1 cellular context compared by ENCODE assay signal in the genomic region with DNA sequence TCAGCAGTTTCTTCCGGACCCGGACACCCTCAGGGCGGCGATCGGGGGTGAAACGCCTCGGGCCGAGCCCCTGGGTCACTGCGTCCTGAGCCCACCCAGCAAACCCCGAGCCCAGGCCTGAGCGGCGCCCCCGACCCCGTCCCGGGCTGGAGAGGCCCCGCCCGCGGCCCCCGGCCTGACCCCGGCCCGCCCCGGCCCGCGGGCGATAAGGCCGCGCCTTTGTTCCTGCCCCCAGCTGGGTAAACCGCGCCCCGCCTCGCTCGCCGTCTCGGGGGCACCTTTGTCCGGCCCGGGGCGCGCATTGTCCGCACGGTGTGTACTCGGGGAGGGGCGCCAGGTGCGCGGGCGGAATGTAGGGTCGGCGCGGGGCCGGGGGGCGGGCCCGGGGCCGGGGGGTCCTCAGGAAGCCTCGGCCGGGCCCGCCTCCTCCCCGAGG.
A peak's percentile ranks its signal among the peaks of the same experiment; 100 is the strongest.
TF ChIP-seq lines count a peak whose summit lies in the region.

No MANE protein-coding gene starts in this region.

TF ChIP-seq in H1, 55 proteins besides CTCF, POLR2A, EP300 and RAD21 (continued from another document):
- TF ChIP-seq CBX8 (IDR thresholded peaks at IDR 0.05; ENCODE audit: borderline replicate concordance, low read depth, low read length): no peak
- no peak for TF ChIP-seq MAFK (IDR thresholded peaks at IDR 0.05; ENCODE audit: low read depth, low read length)
- TF ChIP-seq SUZ12 (IDR thresholded peaks at IDR 0.05; ENCODE audit: low read length): peak; percentile 91; the same call in 1 of the 2 replicates
- TF ChIP-seq, protein P1, sequence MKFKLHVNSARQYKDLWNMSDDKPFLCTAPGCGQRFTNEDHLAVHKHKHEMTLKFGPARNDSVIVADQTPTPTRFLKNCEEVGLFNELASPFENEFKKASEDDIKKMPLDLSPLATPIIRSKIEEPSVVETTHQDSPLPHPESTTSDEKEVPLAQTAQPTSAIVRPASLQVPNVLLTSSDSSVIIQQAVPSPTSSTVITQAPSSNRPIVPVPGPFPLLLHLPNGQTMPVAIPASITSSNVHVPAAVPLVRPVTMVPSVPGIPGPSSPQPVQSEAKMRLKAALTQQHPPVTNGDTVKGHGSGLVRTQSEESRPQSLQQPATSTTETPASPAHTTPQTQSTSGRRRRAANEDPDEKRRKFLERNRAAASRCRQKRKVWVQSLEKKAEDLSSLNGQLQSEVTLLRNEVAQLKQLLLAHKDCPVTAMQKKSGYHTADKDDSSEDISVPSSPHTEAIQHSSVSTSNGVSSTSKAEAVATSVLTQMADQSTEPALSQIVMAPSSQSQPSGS (IDR thresholded peaks at IDR 0.05; ENCODE audit: low read length): no peak
- no peak for TF ChIP-seq TAF7 (optimal IDR thresholded peaks at IDR 0.05; ENCODE audit: borderline replicate concordance, low read depth, low read length)
- TF ChIP-seq, protein P2, sequence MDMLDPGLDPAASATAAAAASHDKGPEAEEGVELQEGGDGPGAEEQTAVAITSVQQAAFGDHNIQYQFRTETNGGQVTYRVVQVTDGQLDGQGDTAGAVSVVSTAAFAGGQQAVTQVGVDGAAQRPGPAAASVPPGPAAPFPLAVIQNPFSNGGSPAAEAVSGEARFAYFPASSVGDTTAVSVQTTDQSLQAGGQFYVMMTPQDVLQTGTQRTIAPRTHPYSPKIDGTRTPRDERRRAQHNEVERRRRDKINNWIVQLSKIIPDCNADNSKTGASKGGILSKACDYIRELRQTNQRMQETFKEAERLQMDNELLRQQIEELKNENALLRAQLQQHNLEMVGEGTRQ (IDR thresholded peaks at IDR 0.05; ENCODE audit: low read length): no peak
- TF ChIP-seq RBBP5 (IDR thresholded peaks at IDR 0.05; ENCODE audit: borderline replicate concordance, low read depth, low read length): no peak
- TF ChIP-seq EZH2 (IDR thresholded peaks at IDR 0.05; ENCODE audit: low read depth, low read length, severe bottlenecking): peak; percentile 71
